ENCODE assay signal across 17 cellular contexts in the genomic region with DNA sequence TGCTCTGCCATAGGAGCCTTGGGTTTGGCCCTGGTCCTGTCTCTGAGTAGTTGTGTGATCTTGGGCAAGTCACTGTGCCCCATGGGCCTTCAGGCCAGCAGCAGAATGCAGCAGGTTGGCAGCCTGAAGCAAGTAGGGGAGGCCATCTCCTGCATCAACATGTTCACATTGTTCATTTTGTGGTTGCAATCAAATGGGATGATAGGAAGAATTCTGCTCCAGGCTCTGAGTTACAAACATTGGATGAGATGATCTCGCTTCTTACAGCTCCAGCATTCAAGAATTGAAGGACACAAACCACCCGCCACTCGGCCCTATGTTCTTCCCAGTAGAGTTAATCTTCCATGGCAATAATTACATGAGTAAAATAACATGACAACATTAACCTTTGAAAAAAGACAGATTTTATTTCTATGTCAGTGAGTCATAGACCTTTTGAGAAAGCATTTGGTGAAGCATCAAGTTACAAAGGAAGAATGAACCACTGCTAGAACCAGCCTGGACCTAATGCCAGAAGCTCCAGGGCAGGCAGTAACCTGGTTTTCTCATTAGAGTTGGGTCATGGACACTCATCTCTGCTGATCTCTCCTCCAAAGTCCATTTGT.
DNase-seq lines count a peak whose midpoint lies in the region; ATAC-seq and TF ChIP-seq lines count a peak whose summit lies in the region.
"Had no signal": no experiment of that assay in that cellular context is flagged by ENCODE, and none has a peak within 500 bp of the region (broad histone marks: within the 10 kb centered on the region; RNA-seq: fewer than 3 reads in every experiment).

No MANE protein-coding gene starts in this region.

- H3K9me3 ChIP-seq in mesenchymal stem cell (ENCODE audit: control insufficient read depth, low read length) (no peaks in the 10 kb centered on the region), trophoblast cell (ENCODE audit: insufficient read depth, low read depth, low read length) (no peaks in the 10 kb centered on the region)
- H3K9me3 ChIP-seq: gastroesophageal sphincter had no signal

- H3K36me3 Mint-ChIP-seq in type B pancreatic cell, result no peaks in the 10 kb centered on the region

- DNase-seq in EL (peak; percentile 9), M059J (ENCODE audit: low read depth) (peak; percentile 27), choroid plexus epithelial cell (ENCODE audit: low read depth) (peak; percentile 74), mesenchymal stem cell (peak; percentile 2), trophoblast cell (no peak), type B pancreatic cell (ENCODE audit: extremely low spot score, unreplicated experiment) (no peak), NCI-H2029 treated with DMSO at 0.1 percent for 48 hours (lab: John Stamatoyannopoulos, UW) (no peak)
- DNase-seq: activated CD4-positive, alpha-beta T cell treated with anti-CD3 and anti-CD28 coated beads for 1 hour; activated naive CD4-positive, alpha-beta T cell treated with Interleukin-2 at 50 U/mL for 16 hours; brain microvascular endothelial cell; NCI-H2081; NK-92 treated with Interleukin-12 subunit alpha and Interleukin-12 subunit beta, amount 100 ng/mL, for 24 hours; SHP77 had no signal

- H4K91ac ChIP-seq in mesenchymal stem cell (ENCODE audit: low read length), result no peak overlapping the region
- no peak overlapping the region for H4K91ac ChIP-seq in trophoblast cell (ENCODE audit: low read depth, low read length)

- H3K23ac ChIP-seq in mesenchymal stem cell (ENCODE audit: low read length in 2 of 2), result no peak overlapping the region
- no peak overlapping the region for H3K23ac ChIP-seq in trophoblast cell (ENCODE audit: low read length)

- H3K9ac ChIP-seq in mesenchymal stem cell (ENCODE audit: low read length) (no peak overlapping the region), trophoblast cell (ENCODE audit: low read length) (no peak overlapping the region)

- H3K4ac ChIP-seq in mesenchymal stem cell (ENCODE audit: low read depth in 1 of 2, low read length in 2 of 2), result no peak overlapping the region
- H3K4ac ChIP-seq in trophoblast cell (ENCODE audit: low read depth, low read length), result no peak overlapping the region

- H3K79me1 ChIP-seq in mesenchymal stem cell (replicated peaks; ENCODE audit: low read length, poor library complexity, severe bottlenecking), result no peaks in the 10 kb centered on the region
- no peaks in the 10 kb centered on the region for H3K79me1 ChIP-seq in trophoblast cell (ENCODE audit: low read length)

- peaks cover 17% of the 10 kb centered on the region for H3K4me1 Mint-ChIP-seq in type B pancreatic cell (ENCODE audit: unreplicated experiment)
- H3K4me1 Mint-ChIP-seq: B cell had no signal

- H3K79me2 ChIP-seq in trophoblast cell (ENCODE audit: control insufficient read depth, insufficient read depth, low read length, poor library complexity), result no peaks in the 10 kb centered on the region

- H3K4me3 ChIP-seq in choroid plexus epithelial cell (ENCODE audit: low read depth, low read length) (no peak overlapping the region), mesenchymal stem cell (ENCODE audit: insufficient read depth in 1 of 2, low read depth in 1 of 2, low read length in 2 of 2) (no peak overlapping the region), trophoblast cell (ENCODE audit: low read depth, low read length) (no peak overlapping the region)
- H3K4me3 ChIP-seq: gastroesophageal sphincter, lung had no signal

- no peak for TF ChIP-seq CTCF in choroid plexus epithelial cell (conservative IDR thresholded peaks at IDR 0.05; ENCODE audit: low read depth, low read length)
- TF ChIP-seq CTCF in type B pancreatic cell (conservative IDR thresholded peaks at IDR 0.05), result no peak

- H2BK12ac ChIP-seq in mesenchymal stem cell (ENCODE audit: low read length in 2 of 2) (no peak overlapping the region), trophoblast cell (ENCODE audit: low read length) (no peak overlapping the region)

- no peak for ATAC-seq in GM21717 (IDR thresholded peaks at IDR 0.05; ENCODE audit: unreplicated experiment)
- ATAC-seq: gastroesophageal sphincter had no signal

- H2AFZ ChIP-seq in mesenchymal stem cell (ENCODE audit: low read depth, low read length) (no peak overlapping the region), trophoblast cell (ENCODE audit: insufficient read depth, low read length, poor library complexity) (no peak overlapping the region)

- H3K4me3 Mint-ChIP-seq in type B pancreatic cell, result no peak overlapping the region
- H3K4me3 Mint-ChIP-seq: B cell had no signal

- H4K12ac ChIP-seq in trophoblast cell (ENCODE audit: low read depth, low read length), result no peak overlapping the region

- H2BK5ac ChIP-seq in mesenchymal stem cell (ENCODE audit: low read depth, low read length, poor library complexity, severe bottlenecking), result no peak overlapping the region
- H2BK5ac ChIP-seq in trophoblast cell (ENCODE audit: low read depth, low read length, poor library complexity), result no peak overlapping the region

- no peaks in the 10 kb centered on the region for H3K9me3 Mint-ChIP-seq in type B pancreatic cell

- no peak overlapping the region for H2BK120ac ChIP-seq in mesenchymal stem cell (ENCODE audit: low read depth, low read length)
- no peak overlapping the region for H2BK120ac ChIP-seq in trophoblast cell (ENCODE audit: insufficient read depth, low read length, poor library complexity)

- H3K27me3 ChIP-seq in mesenchymal stem cell (ENCODE audit: control insufficient read depth in 1 of 2, insufficient read depth in 1 of 2, low read length in 2 of 2), result no peaks in the 10 kb centered on the region
- no peaks in the 10 kb centered on the region for H3K27me3 ChIP-seq in trophoblast cell (ENCODE audit: insufficient read depth, low read length)
- H3K27me3 ChIP-seq: brain microvascular endothelial cell, gastroesophageal sphincter had no signal

- H3K4me2 ChIP-seq in mesenchymal stem cell (ENCODE audit: low read length, poor library complexity, severe bottlenecking) (no peak overlapping the region), trophoblast cell (ENCODE audit: low read length) (no peak overlapping the region)

- peaks cover 6% of the 10 kb centered on the region for H3K27me3 Mint-ChIP-seq in type B pancreatic cell

- H3K27ac ChIP-seq in mesenchymal stem cell (ENCODE audit: low read length, poor library complexity, severe bottlenecking) (no peak overlapping the region), trophoblast cell (ENCODE audit: low read depth, low read length) (no peak overlapping the region)
- H3K27ac ChIP-seq: brain microvascular endothelial cell, gastroesophageal sphincter had no signal

- H4K8ac ChIP-seq in mesenchymal stem cell (ENCODE audit: low read length), result no peak overlapping the region
- H4K8ac ChIP-seq in trophoblast cell (ENCODE audit: low read depth, low read length), result no peak overlapping the region

- H2AK5ac ChIP-seq in mesenchymal stem cell (ENCODE audit: low read length, severe bottlenecking) (no peak overlapping the region), trophoblast cell (ENCODE audit: low read length) (no peak overlapping the region)

- H3K36me3 ChIP-seq in mesenchymal stem cell (ENCODE audit: control insufficient read depth in 1 of 2, insufficient read depth in 2 of 2, low read depth in 1 of 2, low read length in 2 of 2), result no peaks in the 10 kb centered on the region
- H3K36me3 ChIP-seq in trophoblast cell (ENCODE audit: control insufficient read depth in 1 of 2, insufficient read depth in 2 of 2, low read length in 2 of 2), result no peaks in the 10 kb centered on the region
- H3K36me3 ChIP-seq: brain microvascular endothelial cell, gastroesophageal sphincter had no signal

- H3K27ac Mint-ChIP-seq in type B pancreatic cell, result no peak overlapping the region
- H3K27ac Mint-ChIP-seq: B cell had no signal

- 92% methylated on average over 3 of the region's 3 CpGs for WGBS in mesenchymal stem cell
- whole genome bisulfite sequencing in trophoblast cell (ENCODE audit: extremely low coverage, insufficient coverage, insufficient read length), result no CpG with 5 or more reads among the region's 3 CpGs

- no peak overlapping the region for H3K14ac ChIP-seq in mesenchymal stem cell (ENCODE audit: low read length in 2 of 2)
- H3K14ac ChIP-seq in trophoblast cell (ENCODE audit: low read length), result no peak overlapping the region

- H3K4me1 ChIP-seq in mesenchymal stem cell (ENCODE audit: control insufficient read depth, insufficient read depth, low read depth, low read length) (no peaks in the 10 kb centered on the region), trophoblast cell (ENCODE audit: control insufficient read depth in 1 of 2, insufficient read depth in 2 of 2, low read length in 2 of 2) (no peaks in the 10 kb centered on the region)

- H2BK15ac ChIP-seq in mesenchymal stem cell (ENCODE audit: low read depth, poor library complexity, severe bottlenecking), result no peak overlapping the region

- H3K18ac ChIP-seq in mesenchymal stem cell (ENCODE audit: low read depth in 1 of 2, low read length in 2 of 2) (no peak overlapping the region), trophoblast cell (ENCODE audit: low read length) (no peak overlapping the region)

Comparison
In these comparisons a context has a peak if more than half of its experiments do, and no peak if none do; other contexts are left out.
1. DNase-seq: peak in EL (single experiment), M059J (single experiment), choroid plexus epithelial cell (single experiment) and mesenchymal stem cell (single experiment); none in trophoblast cell (0 of 2), type B pancreatic cell (single experiment) and NCI-H2029 treated with DMSO at 0.1 percent for 48 hours (single experiment).